1 cellular context compared by ENCODE assay signal in genomic region chr3:12716605-12717121, GRCh38.
TF ChIP-seq lines count a peak whose summit lies in the region.

No MANE protein-coding gene starts in this region.

TF ChIP-seq in K562, 482 proteins besides CTCF, POLR2A, EP300 and RAD21 (continued from another document and continues in another):
- TF ChIP-seq ZNF407 (IDR thresholded peaks at IDR 0.05; ENCODE audit: low read depth) (peak; percentile 21; the same call in 1 of the 2 replicates), MNT (conservative IDR thresholded peaks at IDR 0.05) (0 out of 4 replicates have a peak, but pooled peaks of 1 of the 2 experiments have one; percentile 22), EZH2 (IDR thresholded peaks at IDR 0.05; ENCODE audit: borderline replicate concordance, low read depth, low read length) (no peak), HDAC3 (IDR thresholded peaks at IDR 0.05; ENCODE audit: borderline replicate concordance, partially characterized antibody) (peak; percentile 13), RFX1 (IDR thresholded peaks at IDR 0.05) (peak; percentile 34; the same call in 1 of the 2 replicates), ASH1L (IDR thresholded peaks at IDR 0.05; ENCODE audit: borderline replicate concordance, low read depth, partially characterized antibody) (peak; percentile 31), ZNF165 (CRISPR knock-in tag; IDR thresholded peaks at IDR 0.05; ENCODE audit: borderline replicate concordance) (no peak), NBN (IDR thresholded peaks at IDR 0.05; ENCODE audit: low read depth) (peak; percentile 73), MAZ (CRISPR knock-in tag; conservative IDR thresholded peaks at IDR 0.05 in 1 of 2, IDR thresholded peaks at IDR 0.05 in 1 of 2) (0 out of 4 replicates have a peak, but pooled peaks of 1 of the 2 experiments have one; percentile 30), ZNF431 (CRISPR knock-in tag; IDR thresholded peaks at IDR 0.05) (no peak), NR0B1 (IDR thresholded peaks at IDR 0.05; ENCODE audit: partially characterized antibody) (no peak), ELF1 (tag; IDR thresholded peaks at IDR 0.05) (peak; percentile 63; the same call in 1 of the 2 replicates), C11orf30 (IDR thresholded peaks at IDR 0.05; ENCODE audit: low read depth) (peak; percentile 62), MLLT1 (IDR thresholded peaks at IDR 0.05) (peak; percentile 38 to 60; a peak in 1 of 4 replicates), SMAD4 (CRISPR knock-in tag; conservative IDR thresholded peaks at IDR 0.05) (0 out of 2 replicates have a peak, but pooled peaks have one; percentile 40), BCOR (IDR thresholded peaks at IDR 0.05) (peak; percentile 72), RCOR1 (IDR thresholded peaks at IDR 0.05; ENCODE audit: borderline replicate concordance in 1 of 2, low read depth in 2 of 2, low read length in 2 of 2) (peak in 1 of 2 experiments; percentile 75; a peak in 2 of 4 replicates), PHB2 (IDR thresholded peaks at IDR 0.05; ENCODE audit: low read depth) (peak; percentile 45; the same call in 1 of the 2 replicates), HINFP (tag; conservative IDR thresholded peaks at IDR 0.05; ENCODE audit: low read depth) (0 out of 2 replicates have a peak, but pooled peaks have one; percentile 23), ZBTB1 (CRISPR knock-in tag; IDR thresholded peaks at IDR 0.05; ENCODE audit: borderline replicate concordance, low read depth) (no peak), ZNF121 (CRISPR knock-in tag; conservative IDR thresholded peaks at IDR 0.05) (no peak), PBX2 (CRISPR knock-in tag; IDR thresholded peaks at IDR 0.05; ENCODE audit: low read depth) (no peak), PBX2 (tag; conservative IDR thresholded peaks at IDR 0.05; ENCODE audit: low read depth) (0 out of 2 replicates have a peak, but pooled peaks have one; percentile 27), MYNN (IDR thresholded peaks at IDR 0.05) (peak; percentile 100), MYNN (CRISPR knock-in tag; IDR thresholded peaks at IDR 0.05) (peak; percentile 98), CTBP1 (IDR thresholded peaks at IDR 0.05; ENCODE audit: borderline replicate concordance) (peak; percentile 54; the same call in 1 of the 2 replicates), MAFF (IDR thresholded peaks at IDR 0.05; ENCODE audit: low read length) (peak; percentile 44; the same call in 1 of the 2 replicates), ETV1 (tag; conservative IDR thresholded peaks at IDR 0.05; ENCODE audit: low read depth) (peak; percentile 61; the same call in 1 of the 2 replicates), ZNF699 (CRISPR knock-in tag; IDR thresholded peaks at IDR 0.05; ENCODE audit: insufficient replicate concordance) (no peak), GABPA (tag; conservative IDR thresholded peaks at IDR 0.05; ENCODE audit: low read depth) (peak; percentile 64), SMARCC2 (IDR thresholded peaks at IDR 0.05; ENCODE audit: low read depth) (peak; percentile 62), ZFP36 (IDR thresholded peaks at IDR 0.05; ENCODE audit: low read depth, low read length, partially characterized antibody) (no peak), PHF20 (IDR thresholded peaks at IDR 0.05; ENCODE audit: partially characterized antibody) (peak; percentile 24), DPF2 (IDR thresholded peaks at IDR 0.05) (peak; percentile 91), HMBOX1 (IDR thresholded peaks at IDR 0.05) (no peak), SMARCA5 (IDR thresholded peaks at IDR 0.05) (peak; percentile 66; the same call in 1 of the 2 replicates)
